25 cellular contexts compared by ENCODE assay signal in the genomic region with DNA sequence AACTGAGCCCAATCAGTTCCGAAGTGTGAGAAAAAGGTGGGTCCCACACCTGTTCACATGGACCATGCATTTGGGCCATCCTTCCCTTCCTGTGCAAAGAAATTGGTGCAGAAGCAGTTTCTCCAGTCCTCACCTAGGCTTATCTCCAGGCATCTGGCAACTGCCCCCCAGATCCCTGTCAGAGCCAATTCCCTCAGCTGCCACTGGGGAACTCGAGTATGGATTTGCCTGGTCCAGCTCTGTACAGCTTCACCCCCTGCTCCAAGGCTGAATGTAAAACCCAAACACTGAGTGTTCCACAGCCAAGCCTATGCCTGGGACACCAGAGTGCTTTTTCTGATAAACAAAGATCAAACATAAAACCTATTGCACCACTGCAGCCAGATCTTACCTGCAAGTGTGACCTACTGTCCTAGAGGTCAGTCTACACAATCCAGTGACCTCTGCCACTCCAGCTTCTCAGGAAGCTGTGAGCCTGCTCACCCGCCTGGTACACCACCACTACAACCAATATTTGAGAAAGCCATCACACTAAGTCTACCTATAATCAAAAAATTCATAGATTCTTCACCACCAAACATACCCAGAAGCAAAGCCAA.
"Had no signal": no experiment of that assay in that cellular context is flagged by ENCODE, and none has a peak within 500 bp of the region (broad histone marks: within the 10 kb centered on the region; RNA-seq: fewer than 3 reads in every experiment).

No MANE protein-coding gene starts in this region.

- H3K27ac Mint-ChIP-seq: effector memory CD8-positive, alpha-beta T cell; memory B cell; natural killer cell treated with Interleukin-12 subunit alpha and Interleukin-12 subunit beta and Interleukin-15 and Interleukin-18, amount 100 ng/mL, for 72 hours; progenitor cell of endocrine pancreas had no signal

- H3K27me3 Mint-ChIP-seq: effector memory CD8-positive, alpha-beta T cell; memory B cell; natural killer cell treated with Interleukin-12 subunit alpha and Interleukin-12 subunit beta and Interleukin-15 and Interleukin-18, amount 100 ng/mL, for 72 hours; progenitor cell of endocrine pancreas had no signal

- H3K27me3 ChIP-seq: gastrocnemius medialis, testis, tibial artery, upper lobe of left lung had no signal

- H3K4me3 ChIP-seq: gastrocnemius medialis, left ventricle myocardium inferior, lung, smooth muscle cell, testis, tibial artery, upper lobe of left lung had no signal

- H3K27ac ChIP-seq: gastrocnemius medialis, left ventricle myocardium inferior, parathyroid adenoma, testis, tibial artery, upper lobe of left lung had no signal

- H3K9me3 ChIP-seq: gastrocnemius medialis, testis had no signal

- ATAC-seq: effector memory CD8-positive, alpha-beta T cell; gastrocnemius medialis; left cardiac atrium; natural killer cell treated with Interleukin-12 subunit alpha and Interleukin-12 subunit beta and Interleukin-15 and Interleukin-18, amount 100 ng/mL, for 72 hours; sciatic nerve; stimulated activated naive CD8-positive, alpha-beta T cell treated with anti-CD3 and anti-CD28 coated beads, Interleukin-15, Interleukin-2, amounts not matched to agents 100 U/mL and 50 U/mL, for 24 hours had no signal

- H3K4me1 Mint-ChIP-seq: memory B cell, neural crest cell had no signal

- DNase-seq: central memory CD4-positive, alpha-beta T cell; cortex of kidney; effector memory CD8-positive, alpha-beta T cell; foreskin fibroblast; gastrocnemius medialis; head of caudate nucleus; left cardiac atrium; left ventricle myocardium inferior; stimulated activated CD4-positive, alpha-beta T cell treated with anti-CD3 and anti-CD28 coated beads, Interleukin-12 subunit alpha, Interleukin-12 subunit beta, amount 100 ng/mL, for 4 hours; stimulated activated CD4-positive, alpha-beta T cell treated with anti-CD3 and anti-CD28 coated beads, Interleukin-1b, Interleukin-23, amount 100 ng/mL, for 48 hours; stimulated activated CD4-positive, alpha-beta T cell treated with anti-CD3 and anti-CD28 coated beads, Interleukin-4, amount 100 ng/mL, for 1 hour; stimulated activated CD8-positive, alpha-beta memory T cell treated with anti-CD3 and anti-CD28 coated beads, Interleukin-4, amount 100 ng/mL, for 48 hours; stimulated activated naive CD8-positive, alpha-beta T cell treated with anti-CD3 and anti-CD28 coated beads, Interleukin-15, Interleukin-2, amounts not matched to agents 100 U/mL and 50 U/mL, for 24 hours; substantia nigra; testis; tibial artery; upper lobe of left lung had no signal

- H3K4me3 Mint-ChIP-seq: effector memory CD8-positive, alpha-beta T cell; memory B cell; natural killer cell treated with Interleukin-12 subunit alpha and Interleukin-12 subunit beta and Interleukin-15 and Interleukin-18, amount 100 ng/mL, for 72 hours; neural crest cell had no signal

- H3K4me1 ChIP-seq: gastrocnemius medialis, left ventricle myocardium inferior, parathyroid adenoma, testis, upper lobe of left lung had no signal

- H3K36me3 ChIP-seq: gastrocnemius medialis, left ventricle myocardium inferior, tibial artery, upper lobe of left lung had no signal

- H3K9ac ChIP-seq: parathyroid adenoma had no signal
